Comparison of ENCODE assay signal across 8 cellular contexts in genomic region chr4:152534541-152535231, GRCh38. TPM values are rescaled to one million over a fixed set of nuclear protein-coding genes. Genes with fewer than 3 reads are reported as not detected.
A peak's percentile ranks its signal among the peaks of the same experiment; 100 is the strongest.
DNase-seq lines count a peak whose midpoint lies in the region; ATAC-seq and TF ChIP-seq lines count a peak whose summit lies in the region.

No MANE protein-coding gene starts in this region.

- H3K4me1 ChIP-seq in OCI-LY3 (ENCODE audit: low read length) (peaks cover 53% of the 10 kb centered on the region), ovary (ENCODE audit: insufficient read depth) (peaks cover 1% of the 10 kb centered on the region)

- peak; percentile 43 for DNase-seq in activated T-helper 9 cell treated with anti-CD3 and anti-CD28 coated beads, Interleukin-2, amount 50 U/mL, for 16 hours (ENCODE audit: low read depth)
- DNase-seq in glomerular visceral epithelial cell (ENCODE audit: extremely low spot score), result peak; percentile 25
- peak; percentile 11 to 49 (median 28) for DNase-seq in ovary
- DNase-seq in NCI-H1436 (lab: John Stamatoyannopoulos, UW), result no peak
- no peak for DNase-seq in DMS153 (lab: John Stamatoyannopoulos, UW)

- peaks cover 55% of the 10 kb centered on the region for H4K20me1 ChIP-seq in OCI-LY3 (ENCODE audit: insufficient read depth, low read length)

- peaks cover 97% of the 10 kb centered on the region for H3K79me2 ChIP-seq in OCI-LY3 (ENCODE audit: low read length)

- H3K9me3 ChIP-seq in OCI-LY3 (ENCODE audit: insufficient read depth, low read length) (peaks cover under 1% of the 10 kb centered on the region; the same call in 1 of the 2 replicates), ovary (peaks cover 0 to 5% of the 10 kb centered on the region in 2 donors)

- ATAC-seq in GM18505 (IDR thresholded peaks at IDR 0.05; ENCODE audit: unreplicated experiment), result no peak
- ATAC-seq in HG02678 (IDR thresholded peaks at IDR 0.05; ENCODE audit: unreplicated experiment), result no peak

- H3K27me3 ChIP-seq in OCI-LY3 (ENCODE audit: low read depth, low read length), result no peaks in the 10 kb centered on the region
- no peaks in the 10 kb centered on the region for H3K27me3 ChIP-seq in ovary

- intact Hi-C loops in ovary (cut with DNase I), result no loop called here

- peak; percentile 25 for TF ChIP-seq POLR2A in GM18505 (IDR thresholded peaks at IDR 0.05; ENCODE audit: borderline replicate concordance, extremely low read depth, insufficient read depth, insufficient read length)
- no peak for TF ChIP-seq POLR2A in ovary (IDR thresholded peaks at IDR 0.05)

- H3K4me3 ChIP-seq in OCI-LY3 (ENCODE audit: low read length) (peak overlapping the region; percentile 81), ovary (peak overlapping the region; percentile 94)

- H3K36me3 ChIP-seq in OCI-LY3 (replicated peaks; ENCODE audit: low read depth, low read length) (peaks cover 35% of the 10 kb centered on the region), ovary (no peaks in the 10 kb centered on the region)

- H3K4me2 ChIP-seq in OCI-LY3 (ENCODE audit: low read length), result peak overlapping the region; percentile 87

- TF ChIP-seq CTCF in OCI-LY3 (IDR thresholded peaks at IDR 0.05; ENCODE audit: low read depth, low read length) (no peak), ovary (IDR thresholded peaks at IDR 0.05) (no peak)

- no peak overlapping the region for H2AFZ ChIP-seq in OCI-LY3 (ENCODE audit: low read depth, low read length)

- peak overlapping the region; percentile 87 for H3K9ac ChIP-seq in OCI-LY3 (ENCODE audit: low read length)

- H3K27ac ChIP-seq in OCI-LY3 (ENCODE audit: low read length), result peak overlapping the region; percentile 73
- H3K27ac ChIP-seq in ovary, result peak overlapping the region in 1 of 2 donors; percentile 92

- WGBS in ovary, 3 donors, result 1 to 2% (median 1%) methylated on average over 35 of the region's 35 CpGs

- TF ChIP-seq EP300 in ovary (IDR thresholded peaks at IDR 0.05), result no peak

RNA-seq across cellular contexts. Expression of gene FBXW7, which starts 1.2 kb away (rescaled TPM):
- total RNA-seq in ovary, result 10 to 100 TPM; 31.3 to 66.8 (median 43.4) TPM
- polyA plus RNA-seq in ovary, result 10 to 100 TPM in 1 of 2 donors, 1 to 10 TPM in 1; 9.1 to 17.1 TPM

Comparison
In these comparisons a context has a peak if more than half of its experiments do, and no peak if none do; other contexts are left out.
1. DNase-seq: peak in activated T-helper 9 cell treated with anti-CD3 and anti-CD28 coated beads, Interleukin-2, amount 50 U/mL, for 16 hours (single experiment), glomerular visceral epithelial cell (single experiment) and ovary (5 of 5); none in NCI-H1436 (single experiment) and DMS153 (single experiment).